In genomic region chr1:92511541-92511940, GRCh38 we compare ENCODE assay signal across 21 cellular contexts. TPM values are rescaled to one million over a fixed set of nuclear protein-coding genes. Genes with fewer than 3 reads are reported as not detected.
DNase-seq lines count a peak whose midpoint lies in the region; ATAC-seq and TF ChIP-seq lines count a peak whose summit lies in the region.
"Had no signal": no experiment of that assay in that cellular context is flagged by ENCODE, and none has a peak within 500 bp of the region (broad histone marks: within the 10 kb centered on the region; RNA-seq: fewer than 3 reads in every experiment).

No MANE protein-coding gene starts in this region.

- peaks cover 0 to 3% of the 10 kb centered on the region in 2 donors for H3K36me3 ChIP-seq in ascending aorta
- H3K36me3 ChIP-seq: suprapubic skin had no signal

- H3K9me3 ChIP-seq in ascending aorta, result no peaks in the 10 kb centered on the region
- H3K9me3 ChIP-seq: suprapubic skin had no signal

- no peak overlapping the region for H3K27ac ChIP-seq in ascending aorta
- H3K27ac ChIP-seq: RWPE1, suprapubic skin had no signal

- intact Hi-C loops in ascending aorta (cut with DNase I), result no loop called here

- H3K27me3 ChIP-seq in ascending aorta, result no peaks in the 10 kb centered on the region
- H3K27me3 ChIP-seq: suprapubic skin had no signal

- TF ChIP-seq CTCF in ascending aorta (IDR thresholded peaks at IDR 0.05), result no peak

- no peak for DNase-seq in MV-4-11 (lab: John Stamatoyannopoulos, UW)
- no peak for DNase-seq in AG08395 (ENCODE audit: low spot score)
- no peak for DNase-seq in nucleus accumbens (lab: John Stamatoyannopoulos, UW)
- DNase-seq in ascending aorta (ENCODE audit: low spot score in 2 of 2), result no peak
- DNase-seq: activated effector memory CD4-positive, alpha-beta T cell treated with anti-CD3 and anti-CD28 coated beads, Interleukin-2, amount 50 U/mL, for 16 hours; amniotic stem cell; H7; kidney; naive thymus-derived CD8-positive, alpha-beta T cell; NCI-H146; NCI-H345; NK-92 treated with Interleukin-12 subunit alpha and Interleukin-12 subunit beta, amount 100 ng/mL, for 24 hours; stimulated activated CD4-positive, alpha-beta T cell treated with anti-CD3 and anti-CD28 coated beads, Interleukin-4, amount 100 ng/mL, for 4 hours; stimulated activated CD8-positive, alpha-beta memory T cell treated with anti-CD3 and anti-CD28 coated beads, Interleukin-4, amount 100 ng/mL, for 48 hours had no signal

- H3K4me3 ChIP-seq in ascending aorta, result no peak overlapping the region
- H3K4me3 ChIP-seq: smooth muscle cell, suprapubic skin had no signal

- H3K4me1 ChIP-seq in ascending aorta, result no peaks in the 10 kb centered on the region
- H3K4me1 ChIP-seq: suprapubic skin had no signal

- ATAC-seq in GM18861 (IDR thresholded peaks at IDR 0.05; ENCODE audit: unreplicated experiment) (peak; percentile 89), GM21367 (IDR thresholded peaks at IDR 0.05; ENCODE audit: unreplicated experiment) (peak; percentile 59), HG02938 (IDR thresholded peaks at IDR 0.05; ENCODE audit: unreplicated experiment) (peak; percentile 77), HG03460 (IDR thresholded peaks at IDR 0.05; ENCODE audit: unreplicated experiment) (peak; percentile 82)
- ATAC-seq: naive thymus-derived CD8-positive, alpha-beta T cell had no signal

RNA-seq across cellular contexts. Expression of gene GFI1, which starts 24.8 kb away (rescaled TPM):
- not detected for total RNA-seq in ascending aorta
